In the genomic region with DNA sequence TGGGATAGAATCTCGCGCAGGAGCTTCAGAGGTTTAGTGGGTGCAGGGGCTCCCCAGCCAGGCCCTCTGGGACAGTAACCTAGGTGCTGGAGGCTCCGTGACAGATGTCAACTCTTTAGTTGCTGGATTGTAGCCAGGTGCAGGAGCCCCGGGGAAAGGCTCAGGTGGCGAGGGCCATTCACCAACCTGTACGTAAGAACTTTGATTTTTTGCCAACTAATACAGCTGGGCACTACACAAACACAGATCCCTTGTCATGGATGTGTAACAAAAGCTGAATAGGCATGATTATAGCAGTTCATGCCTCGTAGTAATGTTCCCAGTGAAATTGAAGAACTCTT, we compare ENCODE assay signal across 1 cellular context.
TF ChIP-seq lines count a peak whose summit lies in the region.

No MANE protein-coding gene starts in this region.

TF ChIP-seq in HCT116, 20 proteins besides CTCF, POLR2A, EP300 and RAD21 (continued from another document):
- TF ChIP-seq, protein P1, sequence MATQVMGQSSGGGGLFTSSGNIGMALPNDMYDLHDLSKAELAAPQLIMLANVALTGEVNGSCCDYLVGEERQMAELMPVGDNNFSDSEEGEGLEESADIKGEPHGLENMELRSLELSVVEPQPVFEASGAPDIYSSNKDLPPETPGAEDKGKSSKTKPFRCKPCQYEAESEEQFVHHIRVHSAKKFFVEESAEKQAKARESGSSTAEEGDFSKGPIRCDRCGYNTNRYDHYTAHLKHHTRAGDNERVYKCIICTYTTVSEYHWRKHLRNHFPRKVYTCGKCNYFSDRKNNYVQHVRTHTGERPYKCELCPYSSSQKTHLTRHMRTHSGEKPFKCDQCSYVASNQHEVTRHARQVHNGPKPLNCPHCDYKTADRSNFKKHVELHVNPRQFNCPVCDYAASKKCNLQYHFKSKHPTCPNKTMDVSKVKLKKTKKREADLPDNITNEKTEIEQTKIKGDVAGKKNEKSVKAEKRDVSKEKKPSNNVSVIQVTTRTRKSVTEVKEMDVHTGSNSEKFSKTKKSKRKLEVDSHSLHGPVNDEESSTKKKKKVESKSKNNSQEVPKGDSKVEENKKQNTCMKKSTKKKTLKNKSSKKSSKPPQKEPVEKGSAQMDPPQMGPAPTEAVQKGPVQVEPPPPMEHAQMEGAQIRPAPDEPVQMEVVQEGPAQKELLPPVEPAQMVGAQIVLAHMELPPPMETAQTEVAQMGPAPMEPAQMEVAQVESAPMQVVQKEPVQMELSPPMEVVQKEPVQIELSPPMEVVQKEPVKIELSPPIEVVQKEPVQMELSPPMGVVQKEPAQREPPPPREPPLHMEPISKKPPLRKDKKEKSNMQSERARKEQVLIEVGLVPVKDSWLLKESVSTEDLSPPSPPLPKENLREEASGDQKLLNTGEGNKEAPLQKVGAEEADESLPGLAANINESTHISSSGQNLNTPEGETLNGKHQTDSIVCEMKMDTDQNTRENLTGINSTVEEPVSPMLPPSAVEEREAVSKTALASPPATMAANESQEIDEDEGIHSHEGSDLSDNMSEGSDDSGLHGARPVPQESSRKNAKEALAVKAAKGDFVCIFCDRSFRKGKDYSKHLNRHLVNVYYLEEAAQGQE (IDR thresholded peaks at IDR 0.05; ENCODE audit: low read depth), result no peak
- no peak for TF ChIP-seq EZH2 (IDR thresholded peaks at IDR 0.05)
